Comparison of ENCODE assay signal across 12 cellular contexts in the genomic region with DNA sequence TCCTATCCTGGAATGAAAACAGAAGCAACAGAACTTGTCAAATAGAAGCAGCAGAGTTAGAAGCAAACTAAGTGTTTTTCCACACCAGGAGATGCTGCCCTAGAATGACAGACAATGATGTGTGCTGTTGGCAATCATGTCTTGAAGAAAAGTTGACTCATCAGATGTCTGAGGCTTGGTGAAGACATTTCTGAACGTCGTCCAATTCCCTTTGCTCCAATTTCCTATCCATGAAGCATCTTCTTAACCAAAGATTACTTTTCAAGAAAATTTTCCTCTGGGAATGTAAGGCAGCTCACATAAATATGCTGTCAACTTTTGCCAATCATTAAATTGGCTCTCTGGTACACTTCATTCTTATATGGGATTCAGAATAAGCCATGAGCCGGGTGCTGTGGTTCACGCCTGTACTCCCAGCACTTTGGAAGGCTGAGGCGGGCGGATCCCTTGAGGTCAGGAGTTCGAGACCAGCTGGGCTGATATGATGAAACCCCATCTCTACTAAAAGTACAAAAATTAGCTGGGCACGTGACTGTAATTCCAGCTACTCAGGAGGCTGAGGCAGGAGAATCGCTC. TPM values are rescaled to one million over a fixed set of nuclear protein-coding genes. Genes with fewer than 3 reads are reported as not detected.
DNase-seq lines count a peak whose midpoint lies in the region; ATAC-seq and TF ChIP-seq lines count a peak whose summit lies in the region.
"Had no signal": no experiment of that assay in that cellular context is flagged by ENCODE, and none has a peak within 500 bp of the region (broad histone marks: within the 10 kb centered on the region; RNA-seq: fewer than 3 reads in every experiment).

No MANE protein-coding gene starts in this region.

- no peak overlapping the region for H2AFZ ChIP-seq in IMR-90 (replicated peaks; ENCODE audit: low read length, poor library complexity)

- peak overlapping the region; percentile 47; the same call in 1 of the 2 replicates for H4K91ac ChIP-seq in IMR-90 (ENCODE audit: insufficient read depth, low read depth, low read length)

- peaks cover 14 to 55% of the 10 kb centered on the region in 2 experiments for H3K79me1 ChIP-seq in IMR-90 (ENCODE audit: low read depth in 1 of 2, low read length in 2 of 2)

- peaks cover 10% of the 10 kb centered on the region for H3K9me3 ChIP-seq in A673 (ENCODE audit: low read depth, low read length, poor library complexity, severe bottlenecking)
- peaks cover 5% of the 10 kb centered on the region for H3K9me3 ChIP-seq in IMR-90 (ENCODE audit: control insufficient read depth, insufficient read depth, low read length)
- H3K9me3 ChIP-seq in lower lobe of right lung: no peaks in the 10 kb centered on the region
- H3K9me3 ChIP-seq: Peyer's patch had no signal

- peak overlapping the region; percentile 52; the same call in 1 of the 2 replicates for H3K4me2 ChIP-seq in IMR-90 (ENCODE audit: low read depth, low read length)

- H3K4me1 ChIP-seq in A673 (ENCODE audit: insufficient read depth, low read length, poor library complexity, severe bottlenecking): peaks cover 46% of the 10 kb centered on the region
- peaks cover 15% of the 10 kb centered on the region for H3K4me1 ChIP-seq in IMR-90 (ENCODE audit: control insufficient read depth, insufficient read depth, low read length)
- H3K4me1 ChIP-seq in lower lobe of right lung: peaks cover 44% of the 10 kb centered on the region

- peak overlapping the region; percentile 53 for H3K4ac ChIP-seq in IMR-90 (ENCODE audit: low read depth, low read length)

- 0% methylated on average over 1 of the region's 9 CpGs; no CpG with 5 or more reads in 1 of the 2 experiments for WGBS in IMR-90 (ENCODE audit: extremely low coverage in 2 of 2, insufficient read length in 1 of 2), 2 experiments

- POLR2A ChIA-PET in A673 (lab: Charles Lee; ENCODE audit: low non-redundant PET) (no interaction called here), IMR-90 (lab: Charles Lee; ENCODE audit: unreplicated experiment) (no interaction called here)

- peak overlapping the region; percentile 60 for H2AK5ac ChIP-seq in IMR-90 (ENCODE audit: low read depth, low read length)

- H3K9ac ChIP-seq in IMR-90 (ENCODE audit: low read depth, low read length): 0 out of 2 replicates have a peak overlapping the region, but pooled peaks have one; percentile 9

- H4K8ac ChIP-seq in IMR-90 (ENCODE audit: low read depth in 2 of 2, low read length in 2 of 2): peak overlapping the region in 1 of 2 experiments; percentile 55; a peak in 2 of 4 replicates

- DNase-seq in A673 (ENCODE audit: low spot score) (peak; percentile 70), IMR-90 (peak; percentile 96), cardiac fibroblast (ENCODE audit: low read depth in 2 of 2) (peak; percentile 85 to 96), lower lobe of right lung (no peak), NCI-H2029 (lab: John Stamatoyannopoulos, UW) (no peak), DMS79 treated with DMSO at 0.1 percent for 48 hours (lab: John Stamatoyannopoulos, UW) (no peak), OCI-M2 (lab: John Stamatoyannopoulos, UW; ENCODE audit: unreplicated experiment) (no peak)
- DNase-seq: activated CD8-positive, alpha-beta T cell treated with anti-CD3 and anti-CD28 coated beads for 36 hours; Peyer's patch had no signal

- H3K36me3 ChIP-seq in A673 (ENCODE audit: insufficient read depth, low read length, poor library complexity, severe bottlenecking): peaks cover 43% of the 10 kb centered on the region
- H3K36me3 ChIP-seq in IMR-90 (ENCODE audit: control insufficient read depth, insufficient read depth, low read length): peaks cover 17% of the 10 kb centered on the region
- no peaks in the 10 kb centered on the region for H3K36me3 ChIP-seq in lower lobe of right lung
- H3K36me3 ChIP-seq: Peyer's patch, tibial nerve had no signal

- peak overlapping the region; percentile 51; the same call in 1 of the 2 replicates for H2BK120ac ChIP-seq in IMR-90 (ENCODE audit: low read depth, low read length)

- peak overlapping the region; percentile 44 for H3K18ac ChIP-seq in IMR-90 (ENCODE audit: low read depth, low read length)

- TF ChIP-seq POLR2A in IMR-90 (IDR thresholded peaks at IDR 0.05; ENCODE audit: low read depth, low read length): no peak

- H3K56ac ChIP-seq in IMR-90 (ENCODE audit: extremely low read depth, insufficient read depth, low read length): no peak overlapping the region; the same call in 1 of the 2 replicates

- H2BK5ac ChIP-seq in IMR-90 (ENCODE audit: low read depth, low read length, poor library complexity, severe bottlenecking): peak overlapping the region; percentile 84

- peak overlapping the region; percentile 46; the same call in 1 of the 2 replicates for H3K23ac ChIP-seq in IMR-90 (ENCODE audit: low read depth, low read length)

- H2BK20ac ChIP-seq in IMR-90 (ENCODE audit: low read depth, low read length): peak overlapping the region; percentile 68; the same call in 1 of the 2 replicates

- in situ Hi-C loops in IMR-90 (cut with MboI; ENCODE audit: low sequenced_read_pairs): no loop called here

- H3K4me3 ChIP-seq in A673 (ENCODE audit: low read depth, low read length, poor library complexity, severe bottlenecking): no peak overlapping the region
- H3K4me3 ChIP-seq in IMR-90 (ENCODE audit: insufficient read depth, low read depth, low read length): no peak overlapping the region
- no peak overlapping the region for H3K4me3 ChIP-seq in cardiac fibroblast (replicated peaks in 1 of 2; ENCODE audit: low read depth in 2 of 2, low read length in 2 of 2)
- no peak overlapping the region for H3K4me3 ChIP-seq in lower lobe of right lung
- H3K4me3 ChIP-seq: Peyer's patch, tibial nerve had no signal

- H3K27me3 ChIP-seq in A673 (replicated peaks; ENCODE audit: insufficient read depth, low read depth, low read length, poor library complexity): no peaks in the 10 kb centered on the region
- H3K27me3 ChIP-seq in IMR-90 (ENCODE audit: control insufficient read depth, insufficient read depth, low read length): no peaks in the 10 kb centered on the region
- no peaks in the 10 kb centered on the region for H3K27me3 ChIP-seq in lower lobe of right lung (ENCODE audit: low read depth)
- H3K27me3 ChIP-seq: Peyer's patch, tibial nerve had no signal

- H2BK15ac ChIP-seq in IMR-90 (ENCODE audit: low read depth, low read length): 0 out of 3 replicates have a peak overlapping the region, but pooled peaks have one; percentile 10

- ATAC-seq in IMR-90 (ENCODE audit: low read depth) (peak; percentile 41), lower lobe of right lung (peak; percentile 8 to 31), GM21423 (IDR thresholded peaks at IDR 0.05; ENCODE audit: unreplicated experiment) (no peak)
- ATAC-seq: activated CD8-positive, alpha-beta T cell treated with anti-CD3 and anti-CD28 coated beads for 36 hours had no signal

- peaks cover 5% of the 10 kb centered on the region for H3K9me1 ChIP-seq in IMR-90 (ENCODE audit: insufficient read depth, low read length)

- no peak for TF ChIP-seq CTCF in A673 (conservative IDR thresholded peaks at IDR 0.05; ENCODE audit: low read depth, low read length)
- no peak for TF ChIP-seq CTCF in IMR-90 (conservative IDR thresholded peaks at IDR 0.05; ENCODE audit: low read depth, low read length)
- no peak for TF ChIP-seq CTCF in cardiac fibroblast (IDR thresholded peaks at IDR 0.05; ENCODE audit: low read depth, low read length)
- no peak for TF ChIP-seq CTCF in lower lobe of right lung (IDR thresholded peaks at IDR 0.05)

- CTCF ChIA-PET in A673 (lab: Charles Lee): no interaction called here
- CTCF ChIA-PET in IMR-90 (lab: Yijun Ruan, JAX): interaction anchor here (0.6 to 1.1 kb wide), 2 partner anchors 24 to 61 kb away, joined by 3 read pairs; no protein-coding TSS in a partner anchor

- dilution Hi-C loops in IMR-90 (cut with HindIII; ENCODE audit: low sequenced_read_pairs, unreplicated experiment): no loop called here

- no peak overlapping the region; the same call in 1 of the 2 replicates for H4K5ac ChIP-seq in IMR-90 (ENCODE audit: low read depth, low read length)

- no peak overlapping the region for H2AK9ac ChIP-seq in IMR-90 (replicated peaks; ENCODE audit: low read depth, low read length, poor library complexity)

- H3K27ac ChIP-seq in A673 (ENCODE audit: low read depth, low read length, poor library complexity, severe bottlenecking) (peak overlapping the region; percentile 49), IMR-90 (ENCODE audit: insufficient read depth, low read length) (peak overlapping the region; percentile 77), lower lobe of right lung (peak overlapping the region; percentile 65)
- H3K27ac ChIP-seq: C4-2B, Peyer's patch had no signal

- BruUV-seq in A673 (replicated peaks; lab: Mats Ljungman, UMichigan): no TSS peak
- BruUV-seq in IMR-90 (replicated peaks; lab: Mats Ljungman, UMichigan): no TSS peak

- H4K20me1 ChIP-seq in IMR-90 (ENCODE audit: insufficient read depth, low read length): peaks cover 13% of the 10 kb centered on the region; the same call in 1 of the 2 replicates

- intact Hi-C loops in A673 (cut with micrococcal nuclease; ENCODE audit: unreplicated experiment) (no loop called here), IMR-90 (cut with micrococcal nuclease) (no loop called here), lower lobe of right lung (cut with DNase I) (no loop called here)

- no peak for TF ChIP-seq RAD21 in IMR-90 (IDR thresholded peaks at IDR 0.05; ENCODE audit: low read length)

- no peak overlapping the region; the same call in 1 of the 2 replicates for H3K14ac ChIP-seq in IMR-90 (replicated peaks; ENCODE audit: low read depth, low read length)

TF ChIP-seq in IMR-90, 13 proteins besides CTCF, POLR2A, EP300 and RAD21 (continues in another document):
- TF ChIP-seq MAFK (IDR thresholded peaks at IDR 0.05; ENCODE audit: low read depth, low read length) (peak; percentile 71), FOS (IDR thresholded peaks at IDR 0.05; ENCODE audit: low read depth, low read length) (peak; percentile 70; the same call in 1 of the 2 replicates), BHLHE40 (IDR thresholded peaks at IDR 0.05; ENCODE audit: low read depth, low read length) (0 out of 2 replicates have a peak, but pooled peaks have one; percentile 23), CHD1 (IDR thresholded peaks at IDR 0.05; ENCODE audit: low read depth, low read length) (no peak), MXI1 (IDR thresholded peaks at IDR 0.05; ENCODE audit: borderline replicate concordance, low read depth, low read length) (no peak), NFE2L2 (IDR thresholded peaks at IDR 0.05; ENCODE audit: low read depth, low read length) (no peak)

RNA-seq across cellular contexts. Expression of a gene that starts 34.6 kb away (rescaled TPM):
- total RNA-seq in A673 (2021) (92.1 and 92.6 TPM in 2 replicates), IMR-90 (2012; rRNA removed) (30.5 and 47.8 TPM in 2 replicates), lower lobe of right lung (41.4 TPM)
- 36.0 and 54.4 TPM in 2 replicates for polyA plus RNA-seq in IMR-90 (2012; rRNA removed)
- 95.4 and 113 TPM in 2 replicates for polyA plus RNA-seq in IMR-90 (2012; cell fraction: cytosol; rRNA removed)
- 33.6 and 35.6 TPM in 2 replicates for polyA plus RNA-seq in IMR-90 (2012; cell fraction: nucleus; rRNA removed; ENCODE audit: low replicate concordance)

Comparison
In these comparisons a context has a peak if more than half of its experiments do, and no peak if none do; other contexts are left out.
1. DNase-seq: peak in A673 (single experiment), IMR-90 (single experiment) and cardiac fibroblast (2 of 2); none in lower lobe of right lung (single experiment), NCI-H2029 (single experiment), DMS79 treated with DMSO at 0.1 percent for 48 hours (single experiment) and OCI-M2 (single experiment).
2. Peak in every context shown above with its lines, with median percentiles within 50 percentile points of each other: H3K27ac ChIP-seq.